Comparison of ENCODE assay signal across 8 cellular contexts in the genomic region with DNA sequence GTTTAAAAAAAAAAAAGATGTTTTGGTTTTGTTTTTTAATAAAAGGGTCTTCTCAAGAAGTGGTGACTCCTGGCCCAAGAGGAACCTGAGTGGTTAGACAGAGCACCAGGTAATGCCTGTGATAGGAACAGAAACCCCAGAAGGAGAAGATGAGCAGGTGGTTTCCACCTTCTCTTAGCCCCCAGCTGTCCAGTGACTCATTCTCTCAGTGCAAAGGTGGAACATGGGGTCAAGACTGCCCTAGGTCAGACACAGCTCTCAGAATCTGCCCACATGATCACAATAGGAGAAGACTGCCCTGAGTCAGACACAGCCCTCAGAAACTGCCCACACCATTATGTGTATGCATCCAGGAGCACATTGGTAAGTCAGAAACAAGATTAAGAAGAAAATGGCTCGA.
A peak's percentile ranks its signal among the peaks of the same experiment; 100 is the strongest.
DNase-seq lines count a peak whose midpoint lies in the region; ATAC-seq and TF ChIP-seq lines count a peak whose summit lies in the region.

No MANE protein-coding gene starts in this region.

- H2BK12ac ChIP-seq in mesenchymal stem cell (ENCODE audit: low read length in 2 of 2), result no peak overlapping the region

- H3K9me3 ChIP-seq in OCI-LY3 (ENCODE audit: insufficient read depth, low read length) (peaks cover 4% of the 10 kb centered on the region; the same call in 1 of the 2 replicates), Karpas-422 (ENCODE audit: low read length) (no peaks in the 10 kb centered on the region), mesenchymal stem cell (ENCODE audit: control insufficient read depth, low read length) (no peaks in the 10 kb centered on the region)

- peaks cover 44% of the 10 kb centered on the region for H3K4me1 ChIP-seq in OCI-LY3 (ENCODE audit: low read length)
- H3K4me1 ChIP-seq in Karpas-422 (ENCODE audit: low read length), result no peaks in the 10 kb centered on the region
- H3K4me1 ChIP-seq in mesenchymal stem cell (ENCODE audit: control insufficient read depth, insufficient read depth, low read depth, low read length), result no peaks in the 10 kb centered on the region

- H3K23ac ChIP-seq in mesenchymal stem cell (ENCODE audit: low read length in 2 of 2), result no peak overlapping the region

- H4K8ac ChIP-seq in mesenchymal stem cell (ENCODE audit: low read length), result no peak overlapping the region

- DNase-seq in Karpas-422, result no peak
- DNase-seq in NCI-H2171 (lab: John Stamatoyannopoulos, UW), result no peak
- no peak for DNase-seq in mesenchymal stem cell
- DNase-seq in SK-N-DZ (ENCODE audit: low spot score), result no peak

- H2BK5ac ChIP-seq in mesenchymal stem cell (ENCODE audit: low read depth, low read length, poor library complexity, severe bottlenecking), result no peak overlapping the region

- peak; percentile 87 for ATAC-seq in GM18498 (IDR thresholded peaks at IDR 0.05; ENCODE audit: unreplicated experiment)
- ATAC-seq in GM19397 (IDR thresholded peaks at IDR 0.05; ENCODE audit: unreplicated experiment), result peak; percentile 81
- peak; percentile 89 for ATAC-seq in HG02938 (IDR thresholded peaks at IDR 0.05; ENCODE audit: unreplicated experiment)

- H3K79me2 ChIP-seq in OCI-LY3 (ENCODE audit: low read length) (no peaks in the 10 kb centered on the region), Karpas-422 (ENCODE audit: low read length) (no peaks in the 10 kb centered on the region)

- no peak overlapping the region for H4K91ac ChIP-seq in mesenchymal stem cell (ENCODE audit: low read length)

- 100% methylated on average over 1 of the region's 1 CpG for WGBS in mesenchymal stem cell

- H3K27ac ChIP-seq in OCI-LY3 (ENCODE audit: low read length), result peak overlapping the region; percentile 29; the same call in 1 of the 2 replicates
- no peak overlapping the region for H3K27ac ChIP-seq in Karpas-422 (ENCODE audit: low read length)
- no peak overlapping the region for H3K27ac ChIP-seq in mesenchymal stem cell (ENCODE audit: low read length, poor library complexity, severe bottlenecking)

- H3K9me2 ChIP-seq in Karpas-422 (replicated peaks; ENCODE audit: insufficient read depth, low read length), result no peaks in the 10 kb centered on the region

- no peak overlapping the region for H3K18ac ChIP-seq in mesenchymal stem cell (ENCODE audit: low read depth in 1 of 2, low read length in 2 of 2)

- no peak overlapping the region for H2BK15ac ChIP-seq in mesenchymal stem cell (ENCODE audit: low read depth, poor library complexity, severe bottlenecking)

- H3K79me1 ChIP-seq in mesenchymal stem cell (replicated peaks; ENCODE audit: low read length, poor library complexity, severe bottlenecking), result peaks cover 8% of the 10 kb centered on the region

- no peak overlapping the region for H3K14ac ChIP-seq in mesenchymal stem cell (ENCODE audit: low read length in 2 of 2)

- H2BK120ac ChIP-seq in mesenchymal stem cell (ENCODE audit: low read depth, low read length), result no peak overlapping the region

- no peaks in the 10 kb centered on the region for H3K36me3 ChIP-seq in OCI-LY3 (replicated peaks; ENCODE audit: low read depth, low read length)
- no peaks in the 10 kb centered on the region for H3K36me3 ChIP-seq in Karpas-422 (ENCODE audit: insufficient read depth, low read length)
- peaks cover 0 to 12% of the 10 kb centered on the region in 2 experiments for H3K36me3 ChIP-seq in mesenchymal stem cell (ENCODE audit: control insufficient read depth in 1 of 2, insufficient read depth in 2 of 2, low read depth in 1 of 2, low read length in 2 of 2)

- H3K27me3 ChIP-seq in OCI-LY3 (ENCODE audit: low read depth, low read length), result peaks cover 19% of the 10 kb centered on the region
- no peaks in the 10 kb centered on the region for H3K27me3 ChIP-seq in Karpas-422 (ENCODE audit: low read length)
- no peaks in the 10 kb centered on the region for H3K27me3 ChIP-seq in mesenchymal stem cell (ENCODE audit: control insufficient read depth in 1 of 2, insufficient read depth in 1 of 2, low read length in 2 of 2)

- 0 out of 2 replicates have a peak overlapping the region, but pooled peaks have one; percentile 4 for H3K9ac ChIP-seq in OCI-LY3 (ENCODE audit: low read length)
- no peak overlapping the region for H3K9ac ChIP-seq in Karpas-422 (ENCODE audit: low read length)
- H3K9ac ChIP-seq in mesenchymal stem cell (ENCODE audit: low read length), result no peak overlapping the region

- no peak overlapping the region for H3K4ac ChIP-seq in mesenchymal stem cell (ENCODE audit: low read depth in 1 of 2, low read length in 2 of 2)

- H2AFZ ChIP-seq in OCI-LY3 (ENCODE audit: low read depth, low read length) (no peak overlapping the region), Karpas-422 (ENCODE audit: low read length) (no peak overlapping the region), mesenchymal stem cell (ENCODE audit: low read depth, low read length) (no peak overlapping the region)

- peak overlapping the region; percentile 82 for H3K4me2 ChIP-seq in OCI-LY3 (ENCODE audit: low read length)
- H3K4me2 ChIP-seq in Karpas-422 (ENCODE audit: low read depth, low read length, poor library complexity, severe bottlenecking), result no peak overlapping the region
- H3K4me2 ChIP-seq in mesenchymal stem cell (ENCODE audit: low read length, poor library complexity, severe bottlenecking), result no peak overlapping the region

- no peak overlapping the region for H2AK5ac ChIP-seq in mesenchymal stem cell (ENCODE audit: low read length, severe bottlenecking)

- TF ChIP-seq CTCF in OCI-LY3 (IDR thresholded peaks at IDR 0.05; ENCODE audit: low read depth, low read length), result no peak

- H4K20me1 ChIP-seq in OCI-LY3 (ENCODE audit: insufficient read depth, low read length) (no peaks in the 10 kb centered on the region), Karpas-422 (ENCODE audit: insufficient read depth, low read depth, low read length) (no peaks in the 10 kb centered on the region)

- peak overlapping the region; percentile 54 for H3K4me3 ChIP-seq in OCI-LY3 (ENCODE audit: low read length)
- H3K4me3 ChIP-seq in Karpas-422 (ENCODE audit: low read length), result no peak overlapping the region
- no peak overlapping the region for H3K4me3 ChIP-seq in mesenchymal stem cell (ENCODE audit: insufficient read depth in 1 of 2, low read depth in 1 of 2, low read length in 2 of 2)
